In genomic region chr2:151655663-151656398, GRCh38 we compare ENCODE assay signal across 27 cellular contexts.
"Had no signal": no experiment of that assay in that cellular context is flagged by ENCODE, and none has a peak within 500 bp of the region (broad histone marks: within the 10 kb centered on the region; RNA-seq: fewer than 3 reads in every experiment).

No MANE protein-coding gene starts in this region.

- H3K27me3 Mint-ChIP-seq: activated naive CD8-positive, alpha-beta T cell treated with anti-CD3 and anti-CD28 coated beads, Interleukin-2, amount 50 U/mL, for 24 hours; brain; central memory CD8-positive, alpha-beta T cell; IgD-negative memory B cell had no signal

- H3K9me3 ChIP-seq: MG63 had no signal

- H3K27ac Mint-ChIP-seq: activated CD8-positive, alpha-beta memory T cell treated with anti-CD3 and anti-CD28 coated beads, Interleukin-2, amount 10 ng/mL, durations not matched to agents 7 days and 5 days; activated naive CD4-positive, alpha-beta T cell treated with anti-CD3 and anti-CD28 coated beads, Interleukin-2, amount 50 U/mL, for 72 hours; activated naive CD8-positive, alpha-beta T cell treated with anti-CD3 and anti-CD28 coated beads, Interleukin-2, amount 50 U/mL, for 24 hours; brain; T-helper 17 cell; WTC11 had no signal

- H3K4me1 Mint-ChIP-seq: activated CD8-positive, alpha-beta memory T cell treated with anti-CD3 and anti-CD28 coated beads, Interleukin-2, amount 10 ng/mL, durations not matched to agents 7 days and 5 days; activated naive CD8-positive, alpha-beta T cell treated with anti-CD3 and anti-CD28 coated beads, Interleukin-2, amount 50 U/mL, for 24 hours; central memory CD8-positive, alpha-beta T cell; IgD-negative memory B cell; T-helper 17 cell; WTC11 had no signal

- H3K9me3 Mint-ChIP-seq: activated naive CD8-positive, alpha-beta T cell treated with anti-CD3 and anti-CD28 coated beads, Interleukin-2, amount 50 U/mL, for 24 hours; activated T-cell treated with anti-CD3 and anti-CD28 coated beads, Interleukin-2, amount 50 U/mL, for 4 hours; brain; central memory CD8-positive, alpha-beta T cell; WTC11 had no signal

- H3K27me3 ChIP-seq: MG63 had no signal

- H3K36me3 Mint-ChIP-seq: activated CD8-positive, alpha-beta memory T cell treated with anti-CD3 and anti-CD28 coated beads, Interleukin-2, amount 10 ng/mL, durations not matched to agents 7 days and 5 days; activated naive CD4-positive, alpha-beta T cell treated with anti-CD3 and anti-CD28 coated beads, Interleukin-2, amount 50 U/mL, for 72 hours; WTC11 had no signal

- H3K36me3 ChIP-seq: MG63 had no signal

- H3K4me3 Mint-ChIP-seq: activated CD8-positive, alpha-beta memory T cell treated with anti-CD3 and anti-CD28 coated beads, Interleukin-2, amount 10 ng/mL, durations not matched to agents 7 days and 5 days; activated naive CD8-positive, alpha-beta T cell treated with anti-CD3 and anti-CD28 coated beads, Interleukin-2, amount 50 U/mL, for 24 hours; activated T-cell treated with anti-CD3 and anti-CD28 coated beads, Interleukin-2, amount 50 U/mL, for 4 hours; brain; central memory CD8-positive, alpha-beta T cell; IgD-negative memory B cell; T-helper 17 cell; WTC11 had no signal

- H3K4me3 ChIP-seq: MG63, PC-9 had no signal

- ATAC-seq: activated CD8-positive, alpha-beta memory T cell treated with anti-CD3 and anti-CD28 coated beads, Interleukin-2, amount 10 ng/mL, durations not matched to agents 7 days and 5 days; activated naive CD4-positive, alpha-beta T cell treated with anti-CD3 and anti-CD28 coated beads, Interleukin-2, amount 50 U/mL, for 72 hours; activated naive CD8-positive, alpha-beta T cell treated with anti-CD3 and anti-CD28 coated beads, Interleukin-2, amount 50 U/mL, for 24 hours; activated T-cell treated with anti-CD3 and anti-CD28 coated beads, Interleukin-2, amount 50 U/mL, for 4 hours; T-helper 17 cell; WTC11 had no signal

- H3K27ac ChIP-seq: PC-9 had no signal

- DNase-seq: activated CD4-positive, alpha-beta T cell treated with anti-CD3 and anti-CD28 coated beads for 48 hours; activated CD4-positive, alpha-beta T cell treated with anti-CD3 and anti-CD28 coated beads, Interleukin-2, amount 50 U/mL, for 4 hours; activated CD4-positive, CD25-positive, alpha-beta regulatory T cell treated with anti-CD3 and anti-CD28 coated beads, Interleukin-2, amount 50 U/mL, for 72 hours; activated CD8-positive, alpha-beta memory T cell treated with anti-CD3 and anti-CD28 coated beads, Interleukin-2, amount 10 ng/mL, durations not matched to agents 7 days and 5 days; activated effector memory CD4-positive, alpha-beta T cell treated with anti-CD3 and anti-CD28 coated beads, Interleukin-2, amount 50 U/mL, for 16 hours; activated naive CD4-positive, alpha-beta T cell treated with Interleukin-2 at 50 U/mL for 16 hours; activated naive CD8-positive, alpha-beta T cell treated with anti-CD3 and anti-CD28 coated beads, Interleukin-2, amount 50 U/mL, for 24 hours; activated T-cell treated with anti-CD3 and anti-CD28 coated beads, Interleukin-2, amount 50 U/mL, for 4 hours; amniotic stem cell; MG63; MV-4-11; NCI-H1092 treated with DMSO at 0.1 percent for 48 hours; NCI-H1417 treated with DMSO at 0.1 percent for 48 hours; NCI-H1694; NCI-H2029; NCI-H2107; NCI-H446 treated with DMSO at 0.1 percent for 48 hours; NCI-H526; PC-9; SHP77 treated with DMSO at 0.1 percent for 48 hours; T-helper 17 cell; T-helper 9 cell had no signal
